Comparison of ENCODE assay signal across 10 cellular contexts in the genomic region with DNA sequence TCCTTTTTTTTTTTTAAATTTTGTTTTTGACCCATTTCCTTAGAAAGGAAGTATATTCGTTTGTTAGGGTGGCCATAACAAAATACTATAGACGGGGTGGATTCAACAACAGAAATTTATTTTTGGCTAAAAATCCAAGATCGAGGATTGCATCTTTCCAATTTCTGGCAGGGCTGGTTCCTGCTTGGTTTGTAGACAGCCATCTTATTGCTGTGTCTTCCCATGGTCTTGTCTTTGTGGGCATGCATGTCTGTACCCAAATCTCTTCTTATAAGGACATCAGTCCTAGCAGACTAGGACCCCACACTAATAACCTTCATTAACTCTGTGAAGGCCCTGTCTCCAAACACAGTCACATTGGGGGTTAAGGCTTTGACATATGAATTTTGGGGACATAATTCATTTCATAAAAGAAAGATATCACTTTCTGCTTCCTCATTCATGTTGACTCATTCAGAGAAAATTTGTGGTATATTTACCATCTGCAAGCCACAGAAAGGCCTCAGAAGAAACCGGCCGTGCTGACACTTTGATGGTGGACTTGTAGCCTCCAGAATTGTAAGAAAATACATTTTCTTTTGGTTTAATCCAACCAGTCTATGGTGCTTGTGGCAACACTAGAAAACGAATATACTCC.
DNase-seq lines count a peak whose midpoint lies in the region; ATAC-seq and TF ChIP-seq lines count a peak whose summit lies in the region.
"Had no signal": no experiment of that assay in that cellular context is flagged by ENCODE, and none has a peak within 500 bp of the region (broad histone marks: within the 10 kb centered on the region; RNA-seq: fewer than 3 reads in every experiment).

No MANE protein-coding gene starts in this region.

- no peak for TF ChIP-seq POLR2A in lower leg skin (IDR thresholded peaks at IDR 0.05)

- peak; percentile 75 for ATAC-seq in GM18498 (IDR thresholded peaks at IDR 0.05; ENCODE audit: unreplicated experiment)
- ATAC-seq in GM21723 (IDR thresholded peaks at IDR 0.05; ENCODE audit: unreplicated experiment) = peak; percentile 83
- ATAC-seq in HG03565 (IDR thresholded peaks at IDR 0.05; ENCODE audit: unreplicated experiment) = peak; percentile 69

- TF ChIP-seq CTCF in cardiac fibroblast (IDR thresholded peaks at IDR 0.05; ENCODE audit: low read depth, low read length) (no peak), lower leg skin (IDR thresholded peaks at IDR 0.05) (no peak)

- intact Hi-C loops in lower leg skin (cut with DNase I; ENCODE audit: low total_unique reads) = no loop called here

- WGBS in lower leg skin, 2 donors = 84 to 85% methylated on average over 6 of the region's 6 CpGs

- peak; percentile 31 to 68 for DNase-seq in cardiac fibroblast (ENCODE audit: low read depth in 2 of 2)
- no peak for DNase-seq in COR-L47 (lab: John Stamatoyannopoulos, UW)
- no peak for DNase-seq in lower leg skin (ENCODE audit: low spot score in 2 of 2)
- no peak for DNase-seq in NCI-H146 treated with DMSO at 0.1 percent for 48 hours (lab: John Stamatoyannopoulos, UW; ENCODE audit: unreplicated experiment)
- no peak for DNase-seq in HK-2 (ENCODE audit: unreplicated experiment)
- DNase-seq: RPMI8226, stomach had no signal

- H3K4me3 ChIP-seq in cardiac fibroblast (replicated peaks in 1 of 2; ENCODE audit: low read depth in 2 of 2, low read length in 2 of 2) = no peak overlapping the region
- no peak overlapping the region for H3K4me3 ChIP-seq in lower leg skin (ENCODE audit: low read depth, poor library complexity, severe bottlenecking)
- H3K4me3 ChIP-seq: stomach had no signal

Comparison
In these comparisons a context has a peak if more than half of its experiments do, and no peak if none do; other contexts are left out.
1. DNase-seq: peak in cardiac fibroblast (2 of 2); none in COR-L47 (single experiment), lower leg skin (0 of 2), NCI-H146 treated with DMSO at 0.1 percent for 48 hours (single experiment) and HK-2 (single experiment).
2. Peak in every context shown above with its lines, with median percentiles within 50 percentile points of each other: ATAC-seq.